In genomic region chr2:42928692-42929576, GRCh38 we compare ENCODE assay signal across 8 cellular contexts.
DNase-seq lines count a peak whose midpoint lies in the region; ATAC-seq and TF ChIP-seq lines count a peak whose summit lies in the region.

No MANE protein-coding gene starts in this region.

- no peaks in the 10 kb centered on the region for H3K9me3 Mint-ChIP-seq in osteocyte (ENCODE audit: unreplicated experiment)

- H3K27me3 Mint-ChIP-seq in osteocyte (ENCODE audit: unreplicated experiment): no peaks in the 10 kb centered on the region

- no peak for DNase-seq in GM13977 (ENCODE audit: low spot score)
- DNase-seq in NOMO-1 treated with DMSO at 0.1 percent for 48 hours (lab: John Stamatoyannopoulos, UW; ENCODE audit: unreplicated experiment): peak; percentile 62
- DNase-seq in epithelial cell of proximal tubule (ENCODE audit: low read depth): no peak
- no peak for DNase-seq in osteocyte (ENCODE audit: extremely low spot score, unreplicated experiment)
- DNase-seq in NCI-H2196 treated with DMSO at 0.1 percent for 48 hours (lab: John Stamatoyannopoulos, UW; ENCODE audit: unreplicated experiment): no peak

- no peak overlapping the region for H3K4me3 ChIP-seq in epithelial cell of proximal tubule (ENCODE audit: low read depth, low read length)

- H3K4me3 Mint-ChIP-seq in osteocyte (ENCODE audit: unreplicated experiment): no peak overlapping the region

- in situ Hi-C loops in GM13977 (cut with MboI; ENCODE audit: low pct_unique_long_range_greater_than_20kb, low sequenced_read_pairs, unreplicated experiment): no loop called here

- H3K4me1 Mint-ChIP-seq in osteocyte (ENCODE audit: unreplicated experiment): peaks cover 88% of the 10 kb centered on the region

- TF ChIP-seq CTCF in GM13977 (IDR thresholded peaks at IDR 0.05; ENCODE audit: extremely low read depth, insufficient read depth, missing control alignments) (peak; percentile 28), epithelial cell of proximal tubule (conservative IDR thresholded peaks at IDR 0.05; ENCODE audit: low read depth, low read length) (peak; percentile 45), osteocyte (IDR thresholded peaks at IDR 0.05) (peak; percentile 49)

- ATAC-seq in GM18517 (IDR thresholded peaks at IDR 0.05; ENCODE audit: unreplicated experiment) (no peak), HG02885 (IDR thresholded peaks at IDR 0.05; ENCODE audit: poor library complexity, unreplicated experiment) (no peak), HG03571 (IDR thresholded peaks at IDR 0.05; ENCODE audit: unreplicated experiment) (no peak)

- H3K36me3 Mint-ChIP-seq in osteocyte (ENCODE audit: unreplicated experiment): no peaks in the 10 kb centered on the region

- peak overlapping the region; percentile 69 for H3K27ac Mint-ChIP-seq in osteocyte (ENCODE audit: unreplicated experiment)
